In genomic region chr7:14144538-14144937, GRCh38 we compare ENCODE assay signal across 1 cellular context.
A peak's percentile ranks its signal among the peaks of the same experiment; 100 is the strongest.
TF ChIP-seq lines count a peak whose summit lies in the region.

No MANE protein-coding gene starts in this region.

TF ChIP-seq in K562, 482 proteins besides CTCF, POLR2A, EP300 and RAD21 (continued from another document):
- TF ChIP-seq DACH1 (IDR thresholded peaks at IDR 0.05; ENCODE audit: partially characterized antibody), result no peak
- no peak for TF ChIP-seq SMARCE1 (IDR thresholded peaks at IDR 0.05)
- TF ChIP-seq PRMT5 (CRISPR knock-in tag; IDR thresholded peaks at IDR 0.05), result no peak
- TF ChIP-seq CEBPG (CRISPR knock-in tag; IDR thresholded peaks at IDR 0.05), result no peak
- TF ChIP-seq CEBPG (tag; conservative IDR thresholded peaks at IDR 0.05 in 1 of 2, IDR thresholded peaks at IDR 0.05 in 1 of 2), result peak in 1 of 2 experiments; percentile 64; a peak in 2 of 4 replicates
- no peak for TF ChIP-seq WHSC1 (IDR thresholded peaks at IDR 0.05; ENCODE audit: low read length)
- peak; percentile 53; the same call in 1 of the 2 replicates for TF ChIP-seq POLR2H (tag; IDR thresholded peaks at IDR 0.05; ENCODE audit: low read depth)
